Comparison of ENCODE assay signal across 8 cellular contexts in the genomic region with DNA sequence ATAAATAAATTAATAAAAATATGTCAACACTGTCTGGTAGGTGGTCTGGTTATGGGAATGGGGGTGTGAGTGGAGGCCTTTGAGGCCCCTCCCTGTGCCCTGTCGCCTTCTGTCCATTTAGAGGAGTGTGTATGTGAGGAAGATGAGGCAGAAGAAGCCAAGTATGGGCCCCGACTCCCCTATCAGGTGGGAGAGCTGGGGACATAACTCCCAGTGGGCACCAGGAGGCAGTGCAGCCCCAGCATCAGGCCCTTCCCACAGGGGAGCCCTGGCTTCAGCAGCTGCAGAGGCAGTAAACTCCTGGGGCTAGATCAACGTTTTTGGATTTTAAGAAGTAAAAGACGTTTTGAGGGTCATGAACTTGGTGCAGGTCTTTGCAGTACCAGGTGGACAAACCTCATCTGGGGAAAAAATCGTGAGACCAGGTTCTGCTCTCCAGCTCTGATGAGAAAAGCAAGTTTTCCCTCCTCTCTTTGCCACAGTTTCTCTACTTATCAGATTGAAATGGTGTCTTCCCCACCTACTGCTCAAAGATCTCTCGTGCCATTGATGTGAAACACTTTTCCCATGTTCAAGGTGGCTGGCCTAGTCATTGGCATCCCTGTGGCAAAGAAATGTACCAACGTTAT.
DNase-seq lines count a peak whose midpoint lies in the region; ATAC-seq and TF ChIP-seq lines count a peak whose summit lies in the region.

No MANE protein-coding gene starts in this region.

- peak; percentile 60 to 84 (median 66) for DNase-seq in CD8-positive, alpha-beta memory T cell
- DNase-seq in HK-2 (ENCODE audit: unreplicated experiment) (peak; percentile 61), NT2/D1 (ENCODE audit: low read depth, low spot score) (peak; percentile 83), erythroblast (lab: John Stamatoyannopoulos, UW) (peak; percentile 60 to 69), naive B cell (peak; percentile 63)
- DNase-seq in activated CD8-positive, alpha-beta memory T cell treated with anti-CD3 and anti-CD28 coated beads, Interleukin-2, amount 50 U/mL, for 4 hours: peak; percentile 76
- DNase-seq in stimulated activated CD8-positive, alpha-beta memory T cell treated with anti-CD3 and anti-CD28 coated beads, Interleukin-7, amount 100 ng/mL, for 48 hours (ENCODE audit: extremely low read depth in 1 of 2, low read depth in 1 of 2): peak; percentile 41 to 55

- H3K9me3 ChIP-seq in CD8-positive, alpha-beta memory T cell (ENCODE audit: low read length): no peaks in the 10 kb centered on the region
- H3K9me3 ChIP-seq in NT2/D1 (ENCODE audit: insufficient read depth, low read length): no peaks in the 10 kb centered on the region

- H3K4me1 Mint-ChIP-seq in CD8-positive, alpha-beta memory T cell: no peaks in the 10 kb centered on the region
- no peaks in the 10 kb centered on the region for H3K4me1 Mint-ChIP-seq in naive B cell

- H3K9me3 Mint-ChIP-seq in CD8-positive, alpha-beta memory T cell: no peaks in the 10 kb centered on the region
- H3K9me3 Mint-ChIP-seq in naive B cell: no peaks in the 10 kb centered on the region

- H3K9ac ChIP-seq in NT2/D1 (ENCODE audit: insufficient read length, low read depth): no peak overlapping the region

- no peak overlapping the region for H3K4me3 Mint-ChIP-seq in CD8-positive, alpha-beta memory T cell
- H3K4me3 Mint-ChIP-seq in naive B cell: peak overlapping the region in 1 of 8 donors; percentile 41

- no peak overlapping the region for H3K4me3 ChIP-seq in CD8-positive, alpha-beta memory T cell (ENCODE audit: low read length)
- H3K4me3 ChIP-seq in NT2/D1 (ENCODE audit: insufficient read length, low read depth): no peak overlapping the region

- H3K36me3 Mint-ChIP-seq in CD8-positive, alpha-beta memory T cell: no peaks in the 10 kb centered on the region
- no peaks in the 10 kb centered on the region for H3K36me3 Mint-ChIP-seq in naive B cell

- CTCF ChIA-PET in CD8-positive, alpha-beta memory T cell (lab: Charles Lee): interaction anchor here (0.8 to 4.4 kb wide), 10 partner anchors 9 to 381 kb away, joined by 3 to 116 read pairs (median 4); no protein-coding TSS in a partner anchor

- no peaks in the 10 kb centered on the region for H3K4me1 ChIP-seq in CD8-positive, alpha-beta memory T cell (ENCODE audit: insufficient read depth, low read length)
- no peaks in the 10 kb centered on the region for H3K4me1 ChIP-seq in NT2/D1 (ENCODE audit: insufficient read depth, insufficient read length)

- no peak for TF ChIP-seq POLR2A in erythroblast (IDR thresholded peaks at IDR 0.05; ENCODE audit: low read length)

- no peak overlapping the region for H3K27ac Mint-ChIP-seq in CD8-positive, alpha-beta memory T cell
- H3K27ac Mint-ChIP-seq in naive B cell: no peak overlapping the region

- H3K27me3 Mint-ChIP-seq in CD8-positive, alpha-beta memory T cell: peaks cover 1 to 4% of the 10 kb centered on the region in 2 donors
- peaks cover 0 to 5% (median 5%) of the 10 kb centered on the region in 3 donors for H3K27me3 Mint-ChIP-seq in naive B cell

- no peaks in the 10 kb centered on the region for H3K27me3 ChIP-seq in CD8-positive, alpha-beta memory T cell (ENCODE audit: insufficient read depth, low read length, poor library complexity, severe bottlenecking)
- no peaks in the 10 kb centered on the region for H3K27me3 ChIP-seq in NT2/D1 (ENCODE audit: insufficient read depth, insufficient read length)

- POLR2A ChIA-PET in CD8-positive, alpha-beta memory T cell (lab: Charles Lee): interaction anchor here (0.6 to 1.3 kb wide), 2 partner anchors 305 to 307 kb away, joined by 3 read pairs; no protein-coding TSS in a partner anchor

- H3K27ac ChIP-seq in CD8-positive, alpha-beta memory T cell (ENCODE audit: low read depth, low read length): no peak overlapping the region

- no peaks in the 10 kb centered on the region for H3K36me3 ChIP-seq in CD8-positive, alpha-beta memory T cell (ENCODE audit: insufficient read depth, low read length)
- no peaks in the 10 kb centered on the region for H3K36me3 ChIP-seq in NT2/D1 (ENCODE audit: insufficient read depth, insufficient read length, low read length)

- ATAC-seq in GM19452 (IDR thresholded peaks at IDR 0.05; ENCODE audit: unreplicated experiment) (peak; percentile 82), naive B cell (ENCODE audit: low read depth in 2 of 2) (peak; percentile 93 to 98)
